In the genomic region with DNA sequence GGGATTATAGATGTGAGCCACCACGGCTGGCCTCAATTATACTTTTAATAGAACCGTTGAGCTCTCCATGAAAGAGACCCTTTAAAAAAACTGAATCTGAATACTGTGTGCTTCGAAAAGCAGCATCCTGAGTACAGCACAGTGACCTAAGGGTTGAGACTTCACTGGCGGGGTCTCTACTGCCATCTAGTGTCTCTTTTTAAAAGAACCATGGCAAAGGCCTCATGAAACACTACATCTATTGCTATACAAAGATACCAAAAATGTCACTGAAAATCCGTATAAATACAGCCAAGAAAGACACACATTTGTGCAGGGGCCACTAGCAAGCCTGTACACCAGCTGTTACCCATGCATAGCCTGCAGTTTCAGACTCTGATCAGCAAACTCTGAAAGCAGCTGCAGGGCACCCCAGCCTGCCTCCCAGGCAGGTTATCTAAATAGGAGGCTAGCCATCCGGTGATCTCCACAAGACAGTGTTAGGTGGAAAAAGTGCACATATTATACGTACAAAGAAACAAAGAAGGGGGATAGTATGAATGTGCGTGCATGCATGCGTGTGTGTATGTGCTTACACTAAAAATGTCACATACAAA, we compare ENCODE assay signal across 8 cellular contexts. TPM values are rescaled to one million over a fixed set of nuclear protein-coding genes. Genes with fewer than 3 reads are reported as not detected.
A peak's percentile ranks its signal among the peaks of the same experiment; 100 is the strongest.
DNase-seq lines count a peak whose midpoint lies in the region; ATAC-seq, FAIRE-seq and TF ChIP-seq lines count a peak whose summit lies in the region.

No MANE protein-coding gene starts in this region.

- H3K27ac ChIP-seq in CD4-positive, CD25-positive, alpha-beta regulatory T cell (ENCODE audit: insufficient read depth, low read length, poor library complexity, severe bottlenecking) = no peak overlapping the region
- no peak overlapping the region for H3K27ac ChIP-seq in GM23338 (ENCODE audit: low read depth)
- H3K27ac ChIP-seq in endothelial cell of umbilical vein (ENCODE audit: insufficient read depth, low read depth, low read length) = no peak overlapping the region
- H3K27ac ChIP-seq in upper lobe of left lung = no peak overlapping the region

- FAIRE-seq in endothelial cell of umbilical vein (lab: Jason Lieb, UNC) = peak; percentile 63

- H3K9ac ChIP-seq in endothelial cell of umbilical vein (replicated peaks; ENCODE audit: extremely low read depth, insufficient read depth, low read length) = no peak overlapping the region

- H3K9me3 ChIP-seq in CD4-positive, CD25-positive, alpha-beta regulatory T cell (ENCODE audit: control insufficient read depth in 2 of 2, low read length in 2 of 2) = no peaks in the 10 kb centered on the region
- H3K9me3 ChIP-seq in endothelial cell of umbilical vein (replicated peaks; ENCODE audit: control insufficient read depth, insufficient read depth, low read length) (no peaks in the 10 kb centered on the region), upper lobe of left lung (no peaks in the 10 kb centered on the region)

- H3K27me3 ChIP-seq in CD4-positive, CD25-positive, alpha-beta regulatory T cell (ENCODE audit: control insufficient read depth, insufficient read depth, low read length) = no peaks in the 10 kb centered on the region
- H3K27me3 ChIP-seq in GM23338 (ENCODE audit: insufficient read depth) (no peaks in the 10 kb centered on the region), endothelial cell of umbilical vein (ENCODE audit: control insufficient read depth in 2 of 2, insufficient read depth in 2 of 2, low read length in 2 of 2) (no peaks in the 10 kb centered on the region), upper lobe of left lung (no peaks in the 10 kb centered on the region)

- no peaks in the 10 kb centered on the region for H3K9me3 Mint-ChIP-seq in CD4-positive, CD25-positive, alpha-beta regulatory T cell
- H3K9me3 Mint-ChIP-seq in GM23338 (no peaks in the 10 kb centered on the region), activated B cell treated with CpG ODN at 0.5 μM for 24 hours (no peaks in the 10 kb centered on the region)

- peak; percentile 80 to 87 for ATAC-seq in CD4-positive, CD25-positive, alpha-beta regulatory T cell (ENCODE audit: low read depth in 2 of 2)
- ATAC-seq in GM23338 (peak; percentile 96), activated B cell treated with CpG ODN at 0.5 μM for 24 hours (ENCODE audit: low read depth) (peak; percentile 63), upper lobe of left lung (ENCODE audit: low FRiP score in 2 of 2) (peak; percentile 86 to 91), HG03457 (IDR thresholded peaks at IDR 0.05; ENCODE audit: unreplicated experiment) (no peak)

- no peaks in the 10 kb centered on the region for H3K9me1 ChIP-seq in endothelial cell of umbilical vein (replicated peaks; ENCODE audit: control insufficient read depth, extremely low read depth, insufficient read depth, low read length)

- TF ChIP-seq EP300 in upper lobe of left lung (IDR thresholded peaks at IDR 0.05) = no peak

- no peak overlapping the region for H3K4me3 ChIP-seq in CD4-positive, CD25-positive, alpha-beta regulatory T cell (ENCODE audit: low read depth, low read length)
- H3K4me3 ChIP-seq in GM23338 (no peak overlapping the region), endothelial cell of umbilical vein (replicated peaks in 1 of 3; ENCODE audit: insufficient read depth in 1 of 3, low read depth in 1 of 3, low read length in 3 of 3) (no peak overlapping the region), upper lobe of left lung (no peak overlapping the region)

- H3K79me2 ChIP-seq in GM23338 (replicated peaks; ENCODE audit: insufficient read depth) (0 out of 2 replicates have a peak, but pooled peaks cover 9% of the 10 kb centered on the region), endothelial cell of umbilical vein (ENCODE audit: control insufficient read depth, insufficient read depth, low read length) (peaks cover 20% of the 10 kb centered on the region)

- BruUV-seq in endothelial cell of umbilical vein (replicated peaks; lab: Mats Ljungman, UMichigan) = no TSS peak

- H3F3A ChIP-seq in GM23338 (replicated peaks; ENCODE audit: low read depth) = peaks cover 22% of the 10 kb centered on the region

- dilution Hi-C loops in endothelial cell of umbilical vein (cut with MboI; ENCODE audit: extremely low pct_ligation_motif_present, low sequenced_read_pairs) = no loop called here

- peaks cover 25% of the 10 kb centered on the region for H4K20me1 ChIP-seq in GM23338 (replicated peaks; ENCODE audit: insufficient read depth)
- peaks cover 5% of the 10 kb centered on the region for H4K20me1 ChIP-seq in endothelial cell of umbilical vein (replicated peaks; ENCODE audit: control insufficient read depth, extremely low read depth, insufficient read depth, low read length)

- 39 to 44% methylated on average over 9 of the region's 9 CpGs for WGBS in upper lobe of left lung, 2 donors

- TF ChIP-seq POLR2A in endothelial cell of umbilical vein (IDR thresholded peaks at IDR 0.05; ENCODE audit: low read depth, low read length) (no peak), upper lobe of left lung (IDR thresholded peaks at IDR 0.05) (no peak)

- H3K4me2 ChIP-seq in GM23338 (no peak overlapping the region), endothelial cell of umbilical vein (ENCODE audit: insufficient read depth, low read length) (no peak overlapping the region)

- POLR2A ChIA-PET in activated B cell treated with CpG ODN at 0.5 μM for 24 hours (lab: Charles Lee) = interaction anchor here (1.1 to 3.0 kb wide), 5 partner anchors 49 to 93 kb away, joined by 3 to 15 read pairs (median 8); partner anchors contain the start of gene ACTG1
- POLR2A ChIA-PET in endothelial cell of umbilical vein (lab: Charles Lee) = no interaction called here

- H3K27me3 Mint-ChIP-seq in CD4-positive, CD25-positive, alpha-beta regulatory T cell = no peaks in the 10 kb centered on the region
- H3K27me3 Mint-ChIP-seq in GM23338 (ENCODE audit: insufficient read depth, low read depth, poor library complexity) (no peaks in the 10 kb centered on the region), activated B cell treated with CpG ODN at 0.5 μM for 24 hours (no peaks in the 10 kb centered on the region)

- H3K4me1 ChIP-seq in CD4-positive, CD25-positive, alpha-beta regulatory T cell (ENCODE audit: control insufficient read depth, insufficient read depth, low read length, poor library complexity, severe bottlenecking) = no peaks in the 10 kb centered on the region
- no peaks in the 10 kb centered on the region for H3K4me1 ChIP-seq in GM23338 (ENCODE audit: insufficient read depth)
- peaks cover 6% of the 10 kb centered on the region for H3K4me1 ChIP-seq in endothelial cell of umbilical vein (ENCODE audit: control insufficient read depth, extremely low read depth, insufficient read depth, low read length)
- H3K4me1 ChIP-seq in upper lobe of left lung = peaks cover 0 to 12% (median 8%) of the 10 kb centered on the region in 4 donors

- H2AFZ ChIP-seq in GM23338 (no peak overlapping the region), endothelial cell of umbilical vein (ENCODE audit: low read depth, low read length) (no peak overlapping the region)

- H3K27ac Mint-ChIP-seq in CD4-positive, CD25-positive, alpha-beta regulatory T cell = peak overlapping the region in 2 of 3 donors; percentile 10 to 12
- H3K27ac Mint-ChIP-seq in GM23338 (no peak overlapping the region), activated B cell treated with CpG ODN at 0.5 μM for 24 hours (peak overlapping the region; percentile 57)

- intact Hi-C loops in activated B cell treated with CpG ODN at 0.5 μM for 24 hours (cut with micrococcal nuclease) (loop anchor here (1.0 to 5.0 kb wide), 6 partner anchors 48 to 459 kb away; no protein-coding TSS in a partner anchor), endothelial cell of umbilical vein (cut with micrococcal nuclease) (loop anchor here (1.0 to 5.0 kb wide), 4 partner anchors 34 to 348 kb away; no protein-coding TSS in a partner anchor)

- peaks cover 62% of the 10 kb centered on the region for H3K36me3 ChIP-seq in CD4-positive, CD25-positive, alpha-beta regulatory T cell (ENCODE audit: control insufficient read depth, insufficient read depth, low read length)
- peaks cover 63% of the 10 kb centered on the region for H3K36me3 ChIP-seq in GM23338 (ENCODE audit: insufficient read depth)
- peaks cover 27 to 37% of the 10 kb centered on the region in 2 experiments for H3K36me3 ChIP-seq in endothelial cell of umbilical vein (ENCODE audit: control insufficient read depth in 2 of 2, extremely low read depth in 1 of 2, insufficient read depth in 2 of 2, low read length in 2 of 2)
- peaks cover 13 to 94% (median 57%) of the 10 kb centered on the region in 4 donors for H3K36me3 ChIP-seq in upper lobe of left lung

- DNase-seq in CD4-positive, CD25-positive, alpha-beta regulatory T cell = peak; percentile 15 to 80 (median 68)
- peak; percentile 78 for DNase-seq in GM23338 (ENCODE audit: low spot score)
- DNase-seq in NCI-H446 (lab: John Stamatoyannopoulos, UW) = peak; percentile 65 to 76
- DNase-seq in activated B cell treated with CpG ODN at 0.5 μM for 24 hours = no peak
- DNase-seq in endothelial cell of umbilical vein (ENCODE audit: low read depth, low spot score) = peak; percentile 80
- peak; percentile 70 for DNase-seq in midbrain (lab: John Stamatoyannopoulos, UW)
- peak in 1 of 2 donors; percentile 28 for DNase-seq in upper lobe of left lung

- no peak overlapping the region for H3K4me3 Mint-ChIP-seq in CD4-positive, CD25-positive, alpha-beta regulatory T cell
- H3K4me3 Mint-ChIP-seq in GM23338 = no peak overlapping the region
- no peak overlapping the region for H3K4me3 Mint-ChIP-seq in activated B cell treated with CpG ODN at 0.5 μM for 24 hours

- peaks cover 33% of the 10 kb centered on the region for H3K36me3 Mint-ChIP-seq in CD4-positive, CD25-positive, alpha-beta regulatory T cell
- peaks cover 71% of the 10 kb centered on the region for H3K36me3 Mint-ChIP-seq in GM23338 (ENCODE audit: low read depth)
- peaks cover 63% of the 10 kb centered on the region for H3K36me3 Mint-ChIP-seq in activated B cell treated with CpG ODN at 0.5 μM for 24 hours (ENCODE audit: low read depth)

- H3K4me1 Mint-ChIP-seq in CD4-positive, CD25-positive, alpha-beta regulatory T cell = peaks cover 5 to 7% (median 7%) of the 10 kb centered on the region in 4 donors
- H3K4me1 Mint-ChIP-seq in GM23338 = no peaks in the 10 kb centered on the region
- H3K4me1 Mint-ChIP-seq in activated B cell treated with CpG ODN at 0.5 μM for 24 hours = peaks cover 46% of the 10 kb centered on the region

- TF ChIP-seq CTCF in GM23338 (conservative IDR thresholded peaks at IDR 0.05; ENCODE audit: low read depth in 2 of 2) = peak; percentile 70 to 82
- TF ChIP-seq CTCF in activated B cell treated with CpG ODN at 0.5 μM for 24 hours (IDR thresholded peaks at IDR 0.05) = peak; percentile 19
- TF ChIP-seq CTCF in endothelial cell of umbilical vein (IDR thresholded peaks at IDR 0.05; ENCODE audit: extremely low read depth in 1 of 2, insufficient read depth in 1 of 2, low read depth in 1 of 2, low read length in 2 of 2) = peak; percentile 69 to 71
- TF ChIP-seq CTCF in upper lobe of left lung (IDR thresholded peaks at IDR 0.05) = peak in 5 of 6 experiments; percentile 56 to 73 (median 61)

- H3K9me2 ChIP-seq in GM23338 (ENCODE audit: insufficient read depth) = no peaks in the 10 kb centered on the region

- CTCF ChIA-PET in activated B cell treated with CpG ODN at 0.5 μM for 24 hours (lab: Charles Lee) (interaction anchor here (0.7 to 3.3 kb wide), 18 partner anchors 14 to 459 kb away, joined by 3 to 23 read pairs (median 3); no protein-coding TSS in a partner anchor), endothelial cell of umbilical vein (lab: Charles Lee) (interaction anchor here (0.6 to 2.5 kb wide), 36 partner anchors 12 to 350 kb away, joined by 3 to 23 read pairs (median 4); partner anchors contain the start of genes ACTG1, FAAP100 and FSCN2)

RNA-seq across cellular contexts. Expression of gene NPLOC4, which starts 35.3 kb away (rescaled TPM):
- total RNA-seq in CD4-positive, CD25-positive, alpha-beta regulatory T cell = 103 TPM
- polyA plus RNA-seq in CD4-positive, CD25-positive, alpha-beta regulatory T cell = 10 to 100 TPM; 48.6 to 53.1 (median 51.0) TPM
- 54.3 and 79.1 TPM in 2 replicates for total RNA-seq in GM23338 (2014; rRNA removed; shearing (Covaris generic))
- polyA plus RNA-seq in GM23338 (2016; fragmentation: Nextera tagmentation; extraction: Ambion mirVana) (23.0 and 24.1 TPM in 2 replicates), endothelial cell of umbilical vein (175 and 181 TPM in 2 replicates)
- total RNA-seq in activated B cell treated with CpG ODN at 0.5 μM for 24 hours (96.8 and 132 TPM in 2 replicates), endothelial cell of umbilical vein (150 and 160 TPM in 2 replicates), upper lobe of left lung (100 to 1,000 TPM in 2 of 6 donors, 10 to 100 TPM in 4; 59.9 to 373 (median 87.4) TPM)
- polyA plus RNA-seq in endothelial cell of umbilical vein (2011; cell fraction: cytosol; rRNA removed) = 148 and 157 TPM in 2 replicates
- polyA plus RNA-seq in endothelial cell of umbilical vein (2011; cell fraction: nucleus; rRNA removed) = 200 and 214 TPM in 2 replicates
- 90.2 and 96.0 TPM in 2 replicates for polyA plus RNA-seq in endothelial cell of umbilical vein (2012)
- polyA minus RNA-seq in endothelial cell of umbilical vein = 189 and 293 TPM in 2 replicates
- polyA minus RNA-seq in endothelial cell of umbilical vein (2011; cell fraction: cytosol; rRNA and poly(A)+ RNA removed) = 69.6 TPM
- polyA minus RNA-seq in endothelial cell of umbilical vein (2011; cell fraction: nucleus; rRNA and poly(A)+ RNA removed) = 104 and 106 TPM in 2 replicates

RNA-seq across cellular contexts. Expression of gene TSPAN10, which starts 35.4 kb away (rescaled TPM):
- not detected for total RNA-seq in CD4-positive, CD25-positive, alpha-beta regulatory T cell
- polyA plus RNA-seq in CD4-positive, CD25-positive, alpha-beta regulatory T cell = under 1 TPM in 3 of 4 donors, not detected in 1; 0.21 to 0.70 (median 0.24) TPM
- 0.31 and 0.66 TPM in 2 replicates for total RNA-seq in GM23338 (2014; rRNA removed; shearing (Covaris generic))
- polyA plus RNA-seq in GM23338 (2016; fragmentation: Nextera tagmentation; extraction: Ambion mirVana) = 1.2 and 1.5 TPM in 2 replicates
- 0.34 and 0.95 TPM in 2 replicates for total RNA-seq in activated B cell treated with CpG ODN at 0.5 μM for 24 hours
- 0.44 and 0.91 TPM in 2 replicates for total RNA-seq in endothelial cell of umbilical vein
- 1.1 TPM in 2 replicates for polyA plus RNA-seq in endothelial cell of umbilical vein
- polyA plus RNA-seq in endothelial cell of umbilical vein (2011; cell fraction: cytosol; rRNA removed) = 0.31 and 0.45 TPM in 2 replicates
- polyA plus RNA-seq in endothelial cell of umbilical vein (2011; cell fraction: nucleus; rRNA removed) = 0.22 and 0.45 TPM in 2 replicates
- 0.15 TPM in 1 of 2 replicates, not detected in the other for polyA plus RNA-seq in endothelial cell of umbilical vein (2012)
- 1.8 TPM in 1 of 2 replicates, not detected in the other for polyA minus RNA-seq in endothelial cell of umbilical vein
- polyA minus RNA-seq in endothelial cell of umbilical vein (2011; cell fraction: cytosol; rRNA and poly(A)+ RNA removed) = 0.82 TPM
- polyA minus RNA-seq in endothelial cell of umbilical vein (2011; cell fraction: nucleus; rRNA and poly(A)+ RNA removed) = 0.48 TPM in 1 of 2 replicates, not detected in the other
- 1 to 10 TPM in 3 of 6 donors, under 1 TPM in 3; 0.61 to 2.8 (median 1.0) TPM for total RNA-seq in upper lobe of left lung

RNA-seq across cellular contexts. Expression of gene FAAP100, which starts 49.5 kb away (rescaled TPM):
- total RNA-seq in CD4-positive, CD25-positive, alpha-beta regulatory T cell = 28.1 TPM
- polyA plus RNA-seq in CD4-positive, CD25-positive, alpha-beta regulatory T cell = 10 to 100 TPM in 2 of 4 donors, 1 to 10 TPM in 2; 8.2 to 13.0 (median 10.4) TPM
- 50.5 and 52.8 TPM in 2 replicates for total RNA-seq in GM23338 (2014; rRNA removed; shearing (Covaris generic))
- 16.0 and 16.2 TPM in 2 replicates for polyA plus RNA-seq in GM23338 (2016; fragmentation: Nextera tagmentation; extraction: Ambion mirVana)
- 42.6 and 48.2 TPM in 2 replicates for total RNA-seq in activated B cell treated with CpG ODN at 0.5 μM for 24 hours
- 50.2 and 54.3 TPM in 2 replicates for total RNA-seq in endothelial cell of umbilical vein
- 35.4 and 40.4 TPM in 2 replicates for polyA plus RNA-seq in endothelial cell of umbilical vein
- polyA plus RNA-seq in endothelial cell of umbilical vein (2011; cell fraction: cytosol; rRNA removed) = 18.0 and 31.7 TPM in 2 replicates
- 58.5 and 65.6 TPM in 2 replicates for polyA plus RNA-seq in endothelial cell of umbilical vein (2011; cell fraction: nucleus; rRNA removed)
- 17.9 and 28.1 TPM in 2 replicates for polyA plus RNA-seq in endothelial cell of umbilical vein (2012)
- 21.6 and 30.8 TPM in 2 replicates for polyA minus RNA-seq in endothelial cell of umbilical vein
- polyA minus RNA-seq in endothelial cell of umbilical vein (2011; cell fraction: cytosol; rRNA and poly(A)+ RNA removed) = 7.8 TPM
- polyA minus RNA-seq in endothelial cell of umbilical vein (2011; cell fraction: nucleus; rRNA and poly(A)+ RNA removed) = 34.6 and 44.7 TPM in 2 replicates
- 10 to 100 TPM; 22.0 to 70.2 (median 32.5) TPM for total RNA-seq in upper lobe of left lung

RNA-seq across cellular contexts. Expression of gene PDE6G, which starts 54.7 kb away (rescaled TPM):
- total RNA-seq in CD4-positive, CD25-positive, alpha-beta regulatory T cell = 0.67 TPM
- polyA plus RNA-seq in CD4-positive, CD25-positive, alpha-beta regulatory T cell = 1 to 10 TPM in 2 of 4 donors, under 1 TPM in 1, not detected in 1; 0.94 to 1.4 (median 1.1) TPM
- total RNA-seq in GM23338 (2014; rRNA removed; shearing (Covaris generic)) = 4.0 and 5.5 TPM in 2 replicates
- polyA plus RNA-seq in GM23338 (2016; fragmentation: Nextera tagmentation; extraction: Ambion mirVana) (9.0 and 11.4 TPM in 2 replicates), endothelial cell of umbilical vein (3.7 and 5.1 TPM in 2 replicates)
- total RNA-seq in activated B cell treated with CpG ODN at 0.5 μM for 24 hours (0.42 and 1.2 TPM in 2 replicates), endothelial cell of umbilical vein (1.4 and 1.8 TPM in 2 replicates), upper lobe of left lung (10 to 100 TPM in 1 of 6 donors, 1 to 10 TPM in 2, not detected in 3; 1.0 to 12.6 (median 1.7) TPM)
- polyA plus RNA-seq in endothelial cell of umbilical vein (2011; cell fraction: cytosol; rRNA removed) = 2.0 and 3.3 TPM in 2 replicates
- 0.37 and 0.60 TPM in 2 replicates for polyA plus RNA-seq in endothelial cell of umbilical vein (2011; cell fraction: nucleus; rRNA removed)
- 0.46 TPM in 1 of 2 replicates, not detected in the other for polyA plus RNA-seq in endothelial cell of umbilical vein (2012)
- 0.73 and 2.2 TPM in 2 replicates for polyA minus RNA-seq in endothelial cell of umbilical vein
- polyA minus RNA-seq in endothelial cell of umbilical vein (2011; cell fraction: cytosol; rRNA and poly(A)+ RNA removed) = not detected
- polyA minus RNA-seq in endothelial cell of umbilical vein (2011; cell fraction: nucleus; rRNA and poly(A)+ RNA removed) = not detected in 2 replicates

Comparison
In these comparisons a context has a peak if more than half of its experiments do, and no peak if none do; other contexts are left out.
1. CTCF ChIP-seq: peak in every context shown above with its lines; median percentile 76 in GM23338; 70 in endothelial cell of umbilical vein; 61 in upper lobe of left lung; 19 in activated B cell treated with CpG ODN at 0.5 μM for 24 hours.